In genomic region chr6:27829453-27830211, GRCh38 we compare ENCODE assay signal across 9 cellular contexts.
DNase-seq lines count a peak whose midpoint lies in the region; ATAC-seq, FAIRE-seq and TF ChIP-seq lines count a peak whose summit lies in the region.
"Had no signal": no experiment of that assay in that cellular context is flagged by ENCODE, and none has a peak within 500 bp of the region (broad histone marks: within the 10 kb centered on the region; RNA-seq: fewer than 3 reads in every experiment).

No MANE protein-coding gene starts in this region.

- TF ChIP-seq CTCF in endothelial cell of umbilical vein (IDR thresholded peaks at IDR 0.05; ENCODE audit: extremely low read depth in 1 of 2, insufficient read depth in 1 of 2, low read depth in 1 of 2, low read length in 2 of 2) (no peak), psoas muscle (IDR thresholded peaks at IDR 0.05) (no peak)

- H3K36me3 ChIP-seq in HAP-1 (replicated peaks) (peaks cover 7% of the 10 kb centered on the region; the same call in 1 of the 2 replicates), SJCRH30 (no peaks in the 10 kb centered on the region), endothelial cell of umbilical vein (ENCODE audit: control insufficient read depth in 2 of 2, extremely low read depth in 1 of 2, insufficient read depth in 2 of 2, low read length in 2 of 2) (no peaks in the 10 kb centered on the region), psoas muscle (ENCODE audit: insufficient read depth in 1 of 2, low read depth in 1 of 2) (no peaks in the 10 kb centered on the region)

- DNase-seq in HAP-1 (ENCODE audit: low spot score in 2 of 2) (no peak), SJCRH30 (no peak), endothelial cell of umbilical vein (ENCODE audit: low read depth, low spot score) (no peak), psoas muscle (no peak)
- no peak for DNase-seq in activated CD8-positive, alpha-beta memory T cell treated with anti-CD3 and anti-CD28 coated beads, Interleukin-2, amount 50 U/mL, for 4 hours
- DNase-seq: NCI-H345; stimulated activated CD4-positive, alpha-beta T cell treated with anti-CD3 and anti-CD28 coated beads, Interleukin-12 subunit alpha, Interleukin-12 subunit beta, amount 100 ng/mL, for 4 hours had no signal

- H3K27me3 ChIP-seq in HAP-1 (ENCODE audit: low read depth) = no peaks in the 10 kb centered on the region
- no peaks in the 10 kb centered on the region for H3K27me3 ChIP-seq in SJCRH30
- no peaks in the 10 kb centered on the region for H3K27me3 ChIP-seq in endothelial cell of umbilical vein (ENCODE audit: control insufficient read depth in 2 of 2, insufficient read depth in 2 of 2, low read length in 2 of 2)
- H3K27me3 ChIP-seq in psoas muscle (ENCODE audit: insufficient read depth in 3 of 3, low read length in 2 of 3) = peaks cover 0 to 9% (median 0%) of the 10 kb centered on the region in 3 donors

- intact Hi-C loops in endothelial cell of umbilical vein (cut with micrococcal nuclease) (loop anchor here (10.0 kb wide), 1 partner anchor 1805 kb away; a partner anchor contains a TSS), psoas muscle (cut with DNase I) (no loop called here)

- no peaks in the 10 kb centered on the region for H3K79me2 ChIP-seq in endothelial cell of umbilical vein (ENCODE audit: control insufficient read depth, insufficient read depth, low read length)

- POLR2A ChIA-PET in endothelial cell of umbilical vein (lab: Charles Lee) = interaction anchor here (1.1 to 1.8 kb wide), 5 partner anchors 20 to 63 kb away, joined by 3 to 13 read pairs (median 11); a partner anchor contains a TSS

- H3K27ac ChIP-seq in SJCRH30 (no peak overlapping the region), endothelial cell of umbilical vein (ENCODE audit: insufficient read depth, low read depth, low read length) (peak overlapping the region; percentile 71), psoas muscle (no peak overlapping the region)

- H3K9me3 ChIP-seq in HAP-1 (no peaks in the 10 kb centered on the region), SJCRH30 (replicated peaks) (no peaks in the 10 kb centered on the region), endothelial cell of umbilical vein (replicated peaks; ENCODE audit: control insufficient read depth, insufficient read depth, low read length) (no peaks in the 10 kb centered on the region), psoas muscle (no peaks in the 10 kb centered on the region)

- H3K4me3 ChIP-seq in HAP-1 (peak overlapping the region; percentile 59), SJCRH30 (peak overlapping the region; percentile 52; the same call in 1 of the 2 replicates), endothelial cell of umbilical vein (replicated peaks in 1 of 3; ENCODE audit: insufficient read depth in 1 of 3, low read depth in 1 of 3, low read length in 3 of 3) (peak overlapping the region in 1 of 3 experiments; percentile 73), psoas muscle (peak overlapping the region; percentile 58)

- TF ChIP-seq POLR2A in endothelial cell of umbilical vein (IDR thresholded peaks at IDR 0.05; ENCODE audit: low read depth, low read length) = no peak

- peak overlapping the region; percentile 90 for H3K4me2 ChIP-seq in endothelial cell of umbilical vein (ENCODE audit: insufficient read depth, low read length)

- no peak overlapping the region for H2AFZ ChIP-seq in endothelial cell of umbilical vein (ENCODE audit: low read depth, low read length)

- no peak for ATAC-seq in psoas muscle
- no peak for ATAC-seq in HG02798 (IDR thresholded peaks at IDR 0.05; ENCODE audit: poor library complexity, unreplicated experiment)
- no peak for ATAC-seq in GM21576 (IDR thresholded peaks at IDR 0.05; ENCODE audit: unreplicated experiment)

- in situ Hi-C loops in HAP-1 (cut with MboI; ENCODE audit: low sequenced_read_pairs) = loop anchor here (10.0 kb wide), 1 partner anchor 1625 kb away; a partner anchor contains a TSS

- H3K9ac ChIP-seq in endothelial cell of umbilical vein (replicated peaks; ENCODE audit: extremely low read depth, insufficient read depth, low read length) = peak overlapping the region; percentile 89

- 83 to 86% (median 85%) methylated on average over 9 of the region's 9 CpGs for WGBS in psoas muscle, 3 donors

- dilution Hi-C loops in endothelial cell of umbilical vein (cut with MboI; ENCODE audit: extremely low pct_ligation_motif_present, low sequenced_read_pairs) = no loop called here

- BruUV-seq in endothelial cell of umbilical vein (replicated peaks; lab: Mats Ljungman, UMichigan) = no TSS peak

- H4K20me1 ChIP-seq in endothelial cell of umbilical vein (replicated peaks; ENCODE audit: control insufficient read depth, extremely low read depth, insufficient read depth, low read length) = no peaks in the 10 kb centered on the region

- H3K9me1 ChIP-seq in endothelial cell of umbilical vein (replicated peaks; ENCODE audit: control insufficient read depth, extremely low read depth, insufficient read depth, low read length) = no peaks in the 10 kb centered on the region

- FAIRE-seq in endothelial cell of umbilical vein (lab: Jason Lieb, UNC) = no peak

- CTCF ChIA-PET in endothelial cell of umbilical vein (lab: Charles Lee) = interaction anchor here (1.1 to 1.3 kb wide), 2 partner anchors 35 to 37 kb away, joined by 3 read pairs; a partner anchor contains a TSS

- H3K4me1 ChIP-seq in HAP-1 = peaks cover 12% of the 10 kb centered on the region
- no peaks in the 10 kb centered on the region for H3K4me1 ChIP-seq in SJCRH30
- peaks cover 19% of the 10 kb centered on the region for H3K4me1 ChIP-seq in endothelial cell of umbilical vein (ENCODE audit: control insufficient read depth, extremely low read depth, insufficient read depth, low read length)
- no peaks in the 10 kb centered on the region for H3K4me1 ChIP-seq in psoas muscle

TF ChIP-seq in endothelial cell of umbilical vein, 7 proteins besides CTCF, POLR2A, EP300 and RAD21:
- no peak for TF ChIP-seq MYC (IDR thresholded peaks at IDR 0.05; ENCODE audit: low read depth, low read length)
- no peak for TF ChIP-seq JUN (IDR thresholded peaks at IDR 0.05; ENCODE audit: borderline replicate concordance, insufficient read depth, insufficient read length, low read depth)
- TF ChIP-seq MAX (IDR thresholded peaks at IDR 0.05; ENCODE audit: insufficient read depth, insufficient read length) = no peak
- TF ChIP-seq GATA2 (IDR thresholded peaks at IDR 0.05; ENCODE audit: insufficient read depth, insufficient read length, low read depth, low read length) = peak; percentile 34
TF ChIP-seq in endothelial cell of umbilical vein: peak in this region for 1.
